Comparison of ENCODE assay signal across 9 cellular contexts in genomic region chr1:200866521-200866920, GRCh38. TPM values are rescaled to one million over a fixed set of nuclear protein-coding genes. Genes with fewer than 3 reads are reported as not detected.
DNase-seq lines count a peak whose midpoint lies in the region; ATAC-seq and TF ChIP-seq lines count a peak whose summit lies in the region.
"Had no signal": no experiment of that assay in that cellular context is flagged by ENCODE, and none has a peak within 500 bp of the region (broad histone marks: within the 10 kb centered on the region; RNA-seq: fewer than 3 reads in every experiment).

No MANE protein-coding gene starts in this region.

- H3K9me3 ChIP-seq in CD4-positive, alpha-beta memory T cell (ENCODE audit: control insufficient read depth in 1 of 2, low read length in 2 of 2), result no peaks in the 10 kb centered on the region
- no peaks in the 10 kb centered on the region for H3K9me3 ChIP-seq in upper lobe of left lung

- POLR2A ChIA-PET in CD4-positive, alpha-beta memory T cell (lab: Charles Lee; ENCODE audit: partially characterized antibody), result interaction anchor here (1.0 to 2.8 kb wide), 4 partner anchors 10 to 39 kb away, joined by 3 to 15 read pairs (median 8); no protein-coding TSS in a partner anchor

- H3K27ac ChIP-seq in CD4-positive, alpha-beta memory T cell (ENCODE audit: low read depth, low read length), result no peak overlapping the region
- H3K27ac ChIP-seq in upper lobe of left lung, result no peak overlapping the region

- H3K36me3 Mint-ChIP-seq in CD4-positive, alpha-beta memory T cell, result no peaks in the 10 kb centered on the region
- H3K36me3 Mint-ChIP-seq in activated naive CD4-positive, alpha-beta T cell treated with anti-CD3 and anti-CD28 coated beads, Interleukin-2, amount 10 ng/mL, durations not matched to agents 7 days and 5 days, result no peaks in the 10 kb centered on the region

- no peaks in the 10 kb centered on the region for H3K27me3 Mint-ChIP-seq in CD4-positive, alpha-beta memory T cell
- H3K27me3 Mint-ChIP-seq in activated naive CD4-positive, alpha-beta T cell treated with anti-CD3 and anti-CD28 coated beads, Interleukin-2, amount 10 ng/mL, durations not matched to agents 7 days and 5 days, result peaks cover 48% of the 10 kb centered on the region

- no peaks in the 10 kb centered on the region for H3K27me3 ChIP-seq in CD4-positive, alpha-beta memory T cell (ENCODE audit: insufficient read depth, low read length)
- no peaks in the 10 kb centered on the region for H3K27me3 ChIP-seq in upper lobe of left lung

- CTCF ChIA-PET in CD4-positive, alpha-beta memory T cell (lab: Charles Lee; ENCODE audit: partially characterized antibody), result interaction anchor here (0.7 to 1.4 kb wide), 4 partner anchors 10 to 258 kb away, joined by 3 to 4 read pairs (median 4); no protein-coding TSS in a partner anchor
- CTCF ChIA-PET in activated naive CD4-positive, alpha-beta T cell treated with anti-CD3 and anti-CD28 coated beads, Interleukin-2, amount 10 ng/mL, durations not matched to agents 7 days and 5 days (lab: Charles Lee), result interaction anchor here (0.6 to 0.7 kb wide), 2 partner anchors 23 to 244 kb away, joined by 4 to 5 read pairs; no protein-coding TSS in a partner anchor

- H3K27ac Mint-ChIP-seq in CD4-positive, alpha-beta memory T cell, result peak overlapping the region in 5 of 7 donors; percentile 46 to 83 (median 78)
- no peak overlapping the region for H3K27ac Mint-ChIP-seq in activated naive CD4-positive, alpha-beta T cell treated with anti-CD3 and anti-CD28 coated beads, Interleukin-2, amount 10 ng/mL, durations not matched to agents 7 days and 5 days

- no peak for DNase-seq in CD4-positive, alpha-beta memory T cell
- DNase-seq in activated naive CD4-positive, alpha-beta T cell treated with anti-CD3 and anti-CD28 coated beads, Interleukin-2, amount 10 ng/mL, durations not matched to agents 7 days and 5 days, result peak; percentile 55
- DNase-seq in NOMO-1 (lab: John Stamatoyannopoulos, UW; ENCODE audit: unreplicated experiment in 2 of 2) (no peak), upper lobe of left lung (no peak), NCI-H345 (lab: John Stamatoyannopoulos, UW) (no peak), NCI-H146 treated with DMSO at 0.1 percent for 48 hours (lab: John Stamatoyannopoulos, UW; ENCODE audit: unreplicated experiment) (no peak)
- DNase-seq: T-helper 9 cell had no signal

- H3K4me1 ChIP-seq in CD4-positive, alpha-beta memory T cell (ENCODE audit: insufficient read depth, low read length), result peaks cover 71% of the 10 kb centered on the region
- no peaks in the 10 kb centered on the region for H3K4me1 ChIP-seq in upper lobe of left lung

- intact Hi-C loops in CD4-positive, alpha-beta memory T cell (cut with micrococcal nuclease), result no loop called here

- no peak for TF ChIP-seq EP300 in upper lobe of left lung (IDR thresholded peaks at IDR 0.05)

- no peak overlapping the region for H3K4me3 ChIP-seq in CD4-positive, alpha-beta memory T cell (ENCODE audit: low read length in 2 of 2)
- H3K4me3 ChIP-seq in upper lobe of left lung, result no peak overlapping the region

- no peaks in the 10 kb centered on the region for H3K9me3 Mint-ChIP-seq in CD4-positive, alpha-beta memory T cell
- H3K9me3 Mint-ChIP-seq in activated naive CD4-positive, alpha-beta T cell treated with anti-CD3 and anti-CD28 coated beads, Interleukin-2, amount 10 ng/mL, durations not matched to agents 7 days and 5 days, result no peaks in the 10 kb centered on the region

- no peaks in the 10 kb centered on the region for H3K36me3 ChIP-seq in CD4-positive, alpha-beta memory T cell (ENCODE audit: insufficient read depth, low read length)
- peaks cover 0 to 10% (median 2%) of the 10 kb centered on the region in 4 donors for H3K36me3 ChIP-seq in upper lobe of left lung

- WGBS in upper lobe of left lung, 2 donors, result 33 to 41% methylated on average over 5 of the region's 5 CpGs

- peaks cover 46 to 79% (median 58%) of the 10 kb centered on the region in 4 donors for H3K4me1 Mint-ChIP-seq in CD4-positive, alpha-beta memory T cell
- peaks cover 40% of the 10 kb centered on the region for H3K4me1 Mint-ChIP-seq in activated naive CD4-positive, alpha-beta T cell treated with anti-CD3 and anti-CD28 coated beads, Interleukin-2, amount 10 ng/mL, durations not matched to agents 7 days and 5 days

- no peak for TF ChIP-seq CTCF in upper lobe of left lung (IDR thresholded peaks at IDR 0.05)

- ATAC-seq in GM19043 (IDR thresholded peaks at IDR 0.05; ENCODE audit: low read depth, unreplicated experiment) (peak; percentile 81), HG03039 (IDR thresholded peaks at IDR 0.05; ENCODE audit: unreplicated experiment) (peak; percentile 79), upper lobe of left lung (ENCODE audit: low FRiP score in 2 of 2) (no peak)

- no peak for TF ChIP-seq POLR2A in upper lobe of left lung (IDR thresholded peaks at IDR 0.05)

- H3K4me3 Mint-ChIP-seq in CD4-positive, alpha-beta memory T cell, result peak overlapping the region in 3 of 8 donors; percentile 14 to 46 (median 39)
- no peak overlapping the region for H3K4me3 Mint-ChIP-seq in activated naive CD4-positive, alpha-beta T cell treated with anti-CD3 and anti-CD28 coated beads, Interleukin-2, amount 10 ng/mL, durations not matched to agents 7 days and 5 days

RNA-seq across cellular contexts. Expression of gene GPR25, which starts 6.3 kb away (rescaled TPM):
- 1 to 10 TPM; 7.7 to 9.2 TPM for total RNA-seq in CD4-positive, alpha-beta memory T cell
- 10 to 100 TPM; 23.0 to 66.5 TPM for polyA plus RNA-seq in CD4-positive, alpha-beta memory T cell
- under 1 TPM in 3 of 6 donors, not detected in 3; 0.49 to 0.74 (median 0.54) TPM for total RNA-seq in upper lobe of left lung

RNA-seq across cellular contexts. Expression of gene INAVA, which starts 28.2 kb away (rescaled TPM):
- total RNA-seq in CD4-positive, alpha-beta memory T cell, result under 1 TPM; 0.20 to 0.28 TPM
- under 1 TPM in 1 of 2 donors, not detected in 1; 0.70 TPM for polyA plus RNA-seq in CD4-positive, alpha-beta memory T cell
- total RNA-seq in upper lobe of left lung, result 10 to 100 TPM in 5 of 6 donors, 1 to 10 TPM in 1; 8.9 to 21.0 (median 16.3) TPM

Comparison
In these comparisons a context has a peak if more than half of its experiments do, and no peak if none do; other contexts are left out.
1. ATAC-seq: peak in GM19043 (single experiment) and HG03039 (single experiment); none in upper lobe of left lung (0 of 2).
2. RNA of gene GPR25, which starts 6.3 kb away (total RNA-seq): 7.7 to 9.2 TPM in CD4-positive, alpha-beta memory T cell; 0.49 to 0.74 TPM in upper lobe of left lung; every median in the first group is over 4 times any median in the second.
3. RNA of gene INAVA, which starts 28.2 kb away (total RNA-seq): 8.9 to 21.0 TPM in upper lobe of left lung; 0.20 to 0.28 TPM in CD4-positive, alpha-beta memory T cell; every median in the first group is over 4 times any median in the second.